In genomic region chr17:14032234-14032633, GRCh38 we compare ENCODE assay signal across 32 cellular contexts.
"Had no signal": no experiment of that assay in that cellular context is flagged by ENCODE, and none has a peak within 500 bp of the region (broad histone marks: within the 10 kb centered on the region; RNA-seq: fewer than 3 reads in every experiment).

No MANE protein-coding gene starts in this region.

- H3K27me3 ChIP-seq: left lung, pancreas, stomach, testis, thyroid gland, transverse colon, upper lobe of left lung, vagina had no signal

- FAIRE-seq: islet of Langerhans, kidney, pancreas had no signal

- H3K9me3 Mint-ChIP-seq: immature natural killer cell; natural killer cell treated with Interleukin-12 subunit alpha and Interleukin-12 subunit beta and Interleukin-15 and Interleukin-18, amount 100 ng/mL, for 72 hours had no signal

- H3K36me3 ChIP-seq: pancreas, thyroid gland had no signal

- H3K4me2 ChIP-seq: smooth muscle cell had no signal

- H3K27me3 Mint-ChIP-seq: naive thymus-derived CD4-positive, alpha-beta T cell; natural killer cell treated with Interleukin-12 subunit alpha and Interleukin-12 subunit beta and Interleukin-15 and Interleukin-18, amount 100 ng/mL, for 72 hours; stimulated activated naive B cell treated with anti-CD40 and anti-IgM and Interleukin-4, amounts not matched to agents 10 μg/mL and 1 μg/mL and 100 μg/mL, for 72 hours had no signal

- H3K27ac Mint-ChIP-seq: immature natural killer cell; mesothelial cell of epicardium; natural killer cell treated with Interleukin-12 subunit alpha and Interleukin-12 subunit beta and Interleukin-15 and Interleukin-18, amount 100 ng/mL, for 72 hours; stimulated activated naive B cell treated with anti-CD40 and anti-IgM and Interleukin-4, amounts not matched to agents 10 μg/mL and 1 μg/mL and 100 μg/mL, for 72 hours had no signal

- ATAC-seq: left colon; left lung; lower lobe of right lung; mucosa of descending colon; naive thymus-derived CD4-positive, alpha-beta T cell; natural killer cell treated with Interleukin-12 subunit alpha and Interleukin-12 subunit beta and Interleukin-15 and Interleukin-18, amount 100 ng/mL, for 72 hours; pancreas; right cardiac atrium; stimulated activated naive B cell treated with anti-CD40 and anti-IgM and Interleukin-4, amounts not matched to agents 10 μg/mL and 1 μg/mL and 100 μg/mL, for 72 hours; stimulated activated naive CD8-positive, alpha-beta T cell treated with anti-CD3 and anti-CD28 coated beads, Interleukin-15, Interleukin-2, amounts not matched to agents 100 U/mL and 50 U/mL, for 24 hours had no signal

- H3K9me3 ChIP-seq: left lung, lower lobe of right lung, mucosa of descending colon, pancreas, prostate gland, stomach, testis, thyroid gland, transverse colon, upper lobe of left lung, vagina had no signal

- H3K4me3 Mint-ChIP-seq: immature natural killer cell; mesothelial cell of epicardium; naive thymus-derived CD4-positive, alpha-beta T cell; natural killer cell treated with Interleukin-12 subunit alpha and Interleukin-12 subunit beta and Interleukin-15 and Interleukin-18, amount 100 ng/mL, for 72 hours; neural crest cell; stimulated activated naive B cell treated with anti-CD40 and anti-IgM and Interleukin-4, amounts not matched to agents 10 μg/mL and 1 μg/mL and 100 μg/mL, for 72 hours had no signal

- DNase-seq: hypothalamus; immature natural killer cell; kidney; left colon; left lung; lower lobe of right lung; mesendoderm; mucosa of descending colon; naive thymus-derived CD4-positive, alpha-beta T cell; nucleus accumbens; pancreas; posterior cingulate gyrus; retina; right cardiac atrium; stimulated activated CD4-positive, alpha-beta T cell treated with anti-CD3 and anti-CD28 coated beads, Interleukin-1b, Interleukin-23, amount 100 ng/mL, for 48 hours; stimulated activated CD4-positive, alpha-beta T cell treated with anti-CD3 and anti-CD28 coated beads, Interleukin-2, amount 100 ng/mL, for 48 hours; stimulated activated CD4-positive, alpha-beta T cell treated with anti-CD3 and anti-CD28 coated beads, Interleukin-4, amount 100 ng/mL, for 4 hours; stimulated activated CD8-positive, alpha-beta memory T cell treated with anti-CD3 and anti-CD28 coated beads, Interleukin-4, amount 100 ng/mL, for 48 hours; stimulated activated naive B cell treated with anti-CD40 and anti-IgM and Interleukin-4, amounts not matched to agents 10 μg/mL and 1 μg/mL and 100 μg/mL, for 72 hours; stimulated activated naive CD8-positive, alpha-beta T cell treated with anti-CD3 and anti-CD28 coated beads, Interleukin-15, Interleukin-2, amounts not matched to agents 100 U/mL and 50 U/mL, for 24 hours; stomach; testis; thyroid gland; transverse colon; upper lobe of left lung had no signal

- H3K4me3 ChIP-seq: left lung, lower lobe of right lung, mucosa of descending colon, pancreas, prostate gland, smooth muscle cell, stomach, testis, thyroid gland, transverse colon, upper lobe of left lung, vagina had no signal

- H3K27ac ChIP-seq: left lung, lower lobe of right lung, pancreas, prostate gland, stomach, testis, thyroid gland, transverse colon, upper lobe of left lung, vagina had no signal

- H3K4me1 ChIP-seq: left lung, lower lobe of right lung, pancreas, prostate gland, stomach, testis, thyroid gland, transverse colon, upper lobe of left lung, vagina had no signal
